In genomic region chr17:45372325-45372869, GRCh38 we compare ENCODE assay signal across 9 cellular contexts. TPM values are rescaled to one million over a fixed set of nuclear protein-coding genes. Genes with fewer than 3 reads are reported as not detected.
DNase-seq lines count a peak whose midpoint lies in the region; ATAC-seq and TF ChIP-seq lines count a peak whose summit lies in the region.
"Had no signal": no experiment of that assay in that cellular context is flagged by ENCODE, and none has a peak within 500 bp of the region (broad histone marks: within the 10 kb centered on the region; RNA-seq: fewer than 3 reads in every experiment).

No MANE protein-coding gene starts in this region.

- TF ChIP-seq EP300 in gastroesophageal sphincter (IDR thresholded peaks at IDR 0.05), result no peak

- H2AFZ ChIP-seq in GM23338, result no peak overlapping the region

- H3K36me3 Mint-ChIP-seq in GM23338 (ENCODE audit: low read depth) (no peaks in the 10 kb centered on the region), T-helper 17 cell (ENCODE audit: low read depth) (peaks cover 2% of the 10 kb centered on the region)
- H3K36me3 Mint-ChIP-seq in activated T-helper 1 cell treated with anti-CD3 and anti-CD28 coated beads, Interleukin-12 subunit alpha, Interleukin-12 subunit beta, Interleukin-2, Interleukin-4 antibody, amounts not matched to agents 30 ng/mL and 10 ng/mL and 1 ng/mL, durations not matched to agents 14 hours and 24 hours and 36 hours (ENCODE audit: low read depth), result no peaks in the 10 kb centered on the region

- TF ChIP-seq CTCF in GM23338 (conservative IDR thresholded peaks at IDR 0.05; ENCODE audit: low read depth in 2 of 2) (no peak), gastroesophageal sphincter (IDR thresholded peaks at IDR 0.05) (no peak), psoas muscle (IDR thresholded peaks at IDR 0.05) (no peak), BE2C (IDR thresholded peaks at IDR 0.05; ENCODE audit: low read depth, low read length) (no peak)

- H3K27me3 ChIP-seq in GM23338 (ENCODE audit: insufficient read depth) (no peaks in the 10 kb centered on the region), gastroesophageal sphincter (no peaks in the 10 kb centered on the region), psoas muscle (ENCODE audit: insufficient read depth in 3 of 3, low read length in 2 of 3) (no peaks in the 10 kb centered on the region), BE2C (no peaks in the 10 kb centered on the region)

- 81 to 97% methylated on average over 6 of the region's 8 CpGs for WGBS in gastroesophageal sphincter (ENCODE audit: low coverage in 1 of 2), 2 donors
- 89 to 94% (median 91%) methylated on average over 8 of the region's 8 CpGs for whole genome bisulfite sequencing in psoas muscle, 3 donors

- intact Hi-C loops in psoas muscle (cut with DNase I), result loop anchor here in 1 of 2 donors (2.0 kb wide), 1 partner anchor 48 kb away; no protein-coding TSS in a partner anchor
- intact Hi-C loops in activated T-helper 1 cell treated with anti-CD3 and anti-CD28 coated beads, Interleukin-12 subunit alpha, Interleukin-12 subunit beta, Interleukin-2, Interleukin-4 antibody, amounts not matched to agents 30 ng/mL and 10 ng/mL and 1 ng/mL, durations not matched to agents 14 hours and 24 hours and 36 hours (cut with micrococcal nuclease), result no loop called here

- H3K4me3 Mint-ChIP-seq in GM23338 (peak overlapping the region; percentile 55; the same call in 1 of the 3 replicates), T-helper 17 cell (peak overlapping the region; percentile 78)
- H3K4me3 Mint-ChIP-seq in activated T-helper 1 cell treated with anti-CD3 and anti-CD28 coated beads, Interleukin-12 subunit alpha, Interleukin-12 subunit beta, Interleukin-2, Interleukin-4 antibody, amounts not matched to agents 30 ng/mL and 10 ng/mL and 1 ng/mL, durations not matched to agents 14 hours and 24 hours and 36 hours, result no peak overlapping the region

- no peaks in the 10 kb centered on the region for H3K79me2 ChIP-seq in GM23338 (replicated peaks; ENCODE audit: insufficient read depth)

- H3K4me3 ChIP-seq in GM23338, result peak overlapping the region; percentile 32; the same call in 1 of the 2 replicates
- no peak overlapping the region for H3K4me3 ChIP-seq in gastroesophageal sphincter
- H3K4me3 ChIP-seq in psoas muscle, result no peak overlapping the region
- H3K4me3 ChIP-seq in BE2C (ENCODE audit: low read depth, low read length), result no peak overlapping the region

- peaks cover 38% of the 10 kb centered on the region for H3K4me1 ChIP-seq in GM23338 (ENCODE audit: insufficient read depth)
- peaks cover 0 to 33% (median 10%) of the 10 kb centered on the region in 3 donors for H3K4me1 ChIP-seq in gastroesophageal sphincter
- peaks cover 34% of the 10 kb centered on the region for H3K4me1 ChIP-seq in psoas muscle
- no peaks in the 10 kb centered on the region for H3K4me1 ChIP-seq in BE2C

- H3K27me3 Mint-ChIP-seq in GM23338 (ENCODE audit: insufficient read depth, low read depth, poor library complexity) (peaks cover 14% of the 10 kb centered on the region), T-helper 17 cell (peaks cover 28% of the 10 kb centered on the region)
- H3K27me3 Mint-ChIP-seq in activated T-helper 1 cell treated with anti-CD3 and anti-CD28 coated beads, Interleukin-12 subunit alpha, Interleukin-12 subunit beta, Interleukin-2, Interleukin-4 antibody, amounts not matched to agents 30 ng/mL and 10 ng/mL and 1 ng/mL, durations not matched to agents 14 hours and 24 hours and 36 hours (ENCODE audit: insufficient read depth), result peaks cover 11% of the 10 kb centered on the region

- no peaks in the 10 kb centered on the region for H3K9me3 Mint-ChIP-seq in GM23338
- no peaks in the 10 kb centered on the region for H3K9me3 Mint-ChIP-seq in activated T-helper 1 cell treated with anti-CD3 and anti-CD28 coated beads, Interleukin-12 subunit alpha, Interleukin-12 subunit beta, Interleukin-2, Interleukin-4 antibody, amounts not matched to agents 30 ng/mL and 10 ng/mL and 1 ng/mL, durations not matched to agents 14 hours and 24 hours and 36 hours

- TF ChIP-seq POLR2A in gastroesophageal sphincter (IDR thresholded peaks at IDR 0.05), result no peak

- H3K27ac Mint-ChIP-seq in GM23338, result peak overlapping the region; percentile 98
- peak overlapping the region; percentile 29 for H3K27ac Mint-ChIP-seq in T-helper 17 cell
- no peak overlapping the region for H3K27ac Mint-ChIP-seq in activated T-helper 1 cell treated with anti-CD3 and anti-CD28 coated beads, Interleukin-12 subunit alpha, Interleukin-12 subunit beta, Interleukin-2, Interleukin-4 antibody, amounts not matched to agents 30 ng/mL and 10 ng/mL and 1 ng/mL, durations not matched to agents 14 hours and 24 hours and 36 hours

- ATAC-seq in GM23338 (no peak), T-helper 17 cell (no peak), gastroesophageal sphincter (no peak), psoas muscle (peak; percentile 1 to 23 (median 14)), HG03139 (IDR thresholded peaks at IDR 0.05; ENCODE audit: unreplicated experiment) (no peak)

- peaks cover 11% of the 10 kb centered on the region for H3F3A ChIP-seq in GM23338 (replicated peaks; ENCODE audit: low read depth)

- H3K36me3 ChIP-seq in GM23338 (ENCODE audit: insufficient read depth) (no peaks in the 10 kb centered on the region), gastroesophageal sphincter (no peaks in the 10 kb centered on the region), psoas muscle (ENCODE audit: insufficient read depth in 1 of 2, low read depth in 1 of 2) (no peaks in the 10 kb centered on the region), BE2C (no peaks in the 10 kb centered on the region)

- H3K4me1 Mint-ChIP-seq in GM23338 (peaks cover 45% of the 10 kb centered on the region), T-helper 17 cell (peaks cover 14% of the 10 kb centered on the region)
- peaks cover 19% of the 10 kb centered on the region for H3K4me1 Mint-ChIP-seq in activated T-helper 1 cell treated with anti-CD3 and anti-CD28 coated beads, Interleukin-12 subunit alpha, Interleukin-12 subunit beta, Interleukin-2, Interleukin-4 antibody, amounts not matched to agents 30 ng/mL and 10 ng/mL and 1 ng/mL, durations not matched to agents 14 hours and 24 hours and 36 hours (ENCODE audit: low read depth)

- DNase-seq in GM23338 (ENCODE audit: low spot score), result no peak
- no peak for DNase-seq in T-helper 17 cell
- no peak for DNase-seq in psoas muscle
- no peak for DNase-seq in BE2C
- DNase-seq in activated T-helper 1 cell treated with anti-CD3 and anti-CD28 coated beads, Interleukin-12 subunit alpha, Interleukin-12 subunit beta, Interleukin-2, Interleukin-4 antibody, amounts not matched to agents 30 ng/mL and 10 ng/mL and 1 ng/mL, durations not matched to agents 14 hours and 24 hours and 36 hours (ENCODE audit: low spot score), result no peak
- no peak for DNase-seq in COR-L47 (lab: John Stamatoyannopoulos, UW)
- DNase-seq: NCI-H510A treated with DMSO at 0.1 percent for 48 hours had no signal

- H3K9me3 ChIP-seq in T-helper 17 cell (ENCODE audit: control insufficient read depth, low read length, poor library complexity, severe bottlenecking) (no peaks in the 10 kb centered on the region), gastroesophageal sphincter (no peaks in the 10 kb centered on the region), psoas muscle (no peaks in the 10 kb centered on the region), BE2C (no peaks in the 10 kb centered on the region)

- no peaks in the 10 kb centered on the region for H3K9me2 ChIP-seq in GM23338 (ENCODE audit: insufficient read depth)

- H4K20me1 ChIP-seq in GM23338 (replicated peaks; ENCODE audit: insufficient read depth), result no peaks in the 10 kb centered on the region

- peak overlapping the region; percentile 94 for H3K27ac ChIP-seq in GM23338 (ENCODE audit: low read depth)
- peak overlapping the region; percentile 70 to 87 (median 86) for H3K27ac ChIP-seq in gastroesophageal sphincter
- H3K27ac ChIP-seq in psoas muscle, result peak overlapping the region; percentile 81

- peak overlapping the region; percentile 53 for H3K4me2 ChIP-seq in GM23338

TF ChIP-seq in GM23338, 12 proteins besides CTCF, POLR2A, EP300 and RAD21 (continues in another document):
- TF ChIP-seq POLR2AphosphoS5 (IDR thresholded peaks at IDR 0.05; ENCODE audit: low read depth) (no peak), NANOG (IDR thresholded peaks at IDR 0.05; ENCODE audit: borderline replicate concordance) (no peak), ZNF114 (CRISPR knock-in tag; IDR thresholded peaks at IDR 0.05) (no peak), CREB1 (CRISPR knock-in tag; IDR thresholded peaks at IDR 0.05; ENCODE audit: low read depth) (no peak), EZH2 (IDR thresholded peaks at IDR 0.05; ENCODE audit: low read depth, unreplicated experiment) (no peak), STAT1 (IDR thresholded peaks at IDR 0.05; ENCODE audit: unreplicated experiment) (no peak), EZH2phosphoT487 (IDR thresholded peaks at IDR 0.05; ENCODE audit: unreplicated experiment) (no peak)
- TF ChIP-seq, protein P1, sequence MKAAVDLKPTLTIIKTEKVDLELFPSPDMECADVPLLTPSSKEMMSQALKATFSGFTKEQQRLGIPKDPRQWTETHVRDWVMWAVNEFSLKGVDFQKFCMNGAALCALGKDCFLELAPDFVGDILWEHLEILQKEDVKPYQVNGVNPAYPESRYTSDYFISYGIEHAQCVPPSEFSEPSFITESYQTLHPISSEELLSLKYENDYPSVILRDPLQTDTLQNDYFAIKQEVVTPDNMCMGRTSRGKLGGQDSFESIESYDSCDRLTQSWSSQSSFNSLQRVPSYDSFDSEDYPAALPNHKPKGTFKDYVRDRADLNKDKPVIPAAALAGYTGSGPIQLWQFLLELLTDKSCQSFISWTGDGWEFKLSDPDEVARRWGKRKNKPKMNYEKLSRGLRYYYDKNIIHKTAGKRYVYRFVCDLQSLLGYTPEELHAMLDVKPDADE (IDR thresholded peaks at IDR 0.05), result no peak

RNA-seq across cellular contexts. Expression of gene MAP3K14, which starts 55.6 kb away (rescaled TPM):
- total RNA-seq in GM23338 (2014; rRNA removed; shearing (Covaris generic)), result 3.9 and 4.9 TPM in 2 replicates
- polyA plus RNA-seq in GM23338 (2016; fragmentation: Nextera tagmentation; extraction: Ambion mirVana) (1.3 and 1.4 TPM in 2 replicates), psoas muscle (10 to 100 TPM; 12.4 to 28.1 (median 24.6) TPM)
- total RNA-seq in T-helper 17 cell (10 to 100 TPM; 43.8 to 49.1 TPM), gastroesophageal sphincter (10 to 100 TPM in 3 of 4 donors, 1 to 10 TPM in 1; 8.5 to 17.5 (median 13.5) TPM), psoas muscle (10 to 100 TPM; 21.8 to 53.5 (median 30.1) TPM)
- 5.5 TPM for polyA plus RNA-seq in BE2C (2012; ENCODE audit: insufficient read depth, insufficient read length, low read depth)
- total RNA-seq in activated T-helper 1 cell treated with anti-CD3 and anti-CD28 coated beads, Interleukin-12 subunit alpha, Interleukin-12 subunit beta, Interleukin-2, Interleukin-4 antibody, amounts not matched to agents 30 ng/mL and 10 ng/mL and 1 ng/mL, durations not matched to agents 14 hours and 24 hours and 36 hours, result 64.4 and 64.7 TPM in 2 replicates

Comparison
In these comparisons a context has a peak if more than half of its experiments do, and no peak if none do; other contexts are left out.
1. ATAC-seq: peak in psoas muscle (4 of 4); none in GM23338 (single experiment), T-helper 17 cell (single experiment), gastroesophageal sphincter (single experiment) and HG03139 (single experiment).
2. Peak in every context shown above with its lines, with median percentiles within 50 percentile points of each other: H3K27ac ChIP-seq.